In genomic region chrX:133415276-133416105, GRCh38 we compare ENCODE assay signal across 1 cellular context.
TF ChIP-seq lines count a peak whose summit lies in the region.

GPC4 (minus strand) TSS chrX:133415489; CDS start chrX:133414965, 524 bp downstream.

TF ChIP-seq in IMR-90, 13 proteins besides CTCF, POLR2A, EP300 and RAD21 (continued from another document):
- TF ChIP-seq NFE2L2 (IDR thresholded peaks at IDR 0.05; ENCODE audit: low read depth, low read length) (no peak), MAZ (IDR thresholded peaks at IDR 0.05; ENCODE audit: borderline replicate concordance, low read depth, low read length) (no peak), MXI1 (IDR thresholded peaks at IDR 0.05; ENCODE audit: borderline replicate concordance, low read depth, low read length) (no peak), RCOR1 (IDR thresholded peaks at IDR 0.05; ENCODE audit: insufficient replicate concordance, low read length) (no peak), SMC3 (IDR thresholded peaks at IDR 0.05; ENCODE audit: low read depth, low read length) (no peak), MAFK (IDR thresholded peaks at IDR 0.05; ENCODE audit: low read depth, low read length) (no peak), CHD1 (IDR thresholded peaks at IDR 0.05; ENCODE audit: low read depth, low read length) (no peak)
